1 cellular context compared by ENCODE assay signal in the genomic region with DNA sequence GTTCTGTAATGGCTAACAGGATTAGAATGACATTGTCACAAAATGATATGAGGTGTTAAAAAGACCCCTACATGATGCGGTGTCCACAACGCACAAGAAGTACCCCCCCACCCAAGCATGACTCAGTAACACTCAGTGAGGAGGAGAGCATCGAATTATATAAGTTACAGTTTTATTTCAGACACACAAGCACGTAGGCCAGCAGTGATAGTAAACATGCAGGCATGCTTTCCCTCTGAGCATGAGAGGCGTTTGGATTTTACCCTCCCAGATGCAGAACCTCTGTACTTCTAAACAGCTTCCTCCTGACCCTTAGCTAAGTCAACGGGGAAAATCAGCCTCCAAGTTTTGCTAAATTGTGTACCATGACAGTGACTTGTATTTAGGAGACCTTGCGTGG.
TF ChIP-seq lines count a peak whose summit lies in the region.

No MANE protein-coding gene starts in this region.

TF ChIP-seq in K562, 482 proteins besides CTCF, POLR2A, EP300 and RAD21:
- TF ChIP-seq HNRNPLL (IDR thresholded peaks at IDR 0.05; ENCODE audit: low read depth, low read length, poor library complexity, severe bottlenecking) = no peak
- TF ChIP-seq, protein P1, sequence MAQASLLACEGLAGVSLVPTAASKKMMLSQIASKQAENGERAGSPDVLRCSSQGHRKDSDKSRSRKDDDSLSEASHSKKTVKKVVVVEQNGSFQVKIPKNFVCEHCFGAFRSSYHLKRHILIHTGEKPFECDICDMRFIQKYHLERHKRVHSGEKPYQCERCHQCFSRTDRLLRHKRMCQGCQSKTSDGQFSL (CRISPR knock-in tag; IDR thresholded peaks at IDR 0.05) = peak; percentile 39; the same call in 1 of the 2 replicates
- TF ChIP-seq, protein P1 (tag; IDR thresholded peaks at IDR 0.05) = no peak
